ENCODE assay signal across 8 cellular contexts in genomic region chr3:29764603-29765254, GRCh38.
DNase-seq lines count a peak whose midpoint lies in the region; TF ChIP-seq lines count a peak whose summit lies in the region.
"Had no signal": no experiment of that assay in that cellular context is flagged by ENCODE, and none has a peak within 500 bp of the region (broad histone marks: within the 10 kb centered on the region; RNA-seq: fewer than 3 reads in every experiment).

No MANE protein-coding gene starts in this region.

- H3K9me3 ChIP-seq in tibial artery (no peaks in the 10 kb centered on the region), neural progenitor cell (ENCODE audit: low read depth) (no peaks in the 10 kb centered on the region)

- H3K36me3 Mint-ChIP-seq in glutamatergic neuron (ENCODE audit: unreplicated experiment) (peaks cover 4% of the 10 kb centered on the region), neural progenitor cell (no peaks in the 10 kb centered on the region)
- H3K36me3 Mint-ChIP-seq: naive B cell had no signal

- TF ChIP-seq CTCF in HFF-Myc (IDR thresholded peaks at IDR 0.05; ENCODE audit: low read depth, low read length, missing control alignments) (peak; percentile 48), glutamatergic neuron (IDR thresholded peaks at IDR 0.05; ENCODE audit: partially characterized antibody, unreplicated experiment) (peak; percentile 24), tibial artery (IDR thresholded peaks at IDR 0.05) (peak; percentile 60 to 65), neural progenitor cell (IDR thresholded peaks at IDR 0.05) (no peak)

- no peaks in the 10 kb centered on the region for H3K79me2 ChIP-seq in neural progenitor cell (ENCODE audit: low read depth)

- H3K4me3 Mint-ChIP-seq in glutamatergic neuron (ENCODE audit: unreplicated experiment): peak overlapping the region; percentile 25
- no peak overlapping the region for H3K4me3 Mint-ChIP-seq in neural progenitor cell
- H3K4me3 Mint-ChIP-seq: naive B cell had no signal

- no peak overlapping the region for H3K27ac ChIP-seq in tibial artery
- H3K27ac ChIP-seq in neural progenitor cell: no peak overlapping the region

- H3K4me1 Mint-ChIP-seq in glutamatergic neuron (ENCODE audit: low read depth, unreplicated experiment) (peaks cover 35% of the 10 kb centered on the region), neural progenitor cell (peaks cover 14% of the 10 kb centered on the region)
- H3K4me1 Mint-ChIP-seq: naive B cell had no signal

- H3K4me3 ChIP-seq in HFF-Myc (replicated peaks; ENCODE audit: low read depth, low read length): no peak overlapping the region
- no peak overlapping the region for H3K4me3 ChIP-seq in tibial artery
- no peak overlapping the region for H3K4me3 ChIP-seq in neural progenitor cell

- H3K4me2 ChIP-seq in neural progenitor cell: no peak overlapping the region

- H3K27me3 ChIP-seq in tibial artery (no peaks in the 10 kb centered on the region), neural progenitor cell (no peaks in the 10 kb centered on the region)

- H4K20me1 ChIP-seq in neural progenitor cell (ENCODE audit: low read depth): no peaks in the 10 kb centered on the region

- no peaks in the 10 kb centered on the region for H3F3A ChIP-seq in neural progenitor cell (ENCODE audit: low read depth)

- intact Hi-C loops in tibial artery (cut with DNase I; ENCODE audit: low total_unique reads): loop anchor here (5.0 kb wide), 2 partner anchors 482 to 847 kb away; partner anchors contain the start of gene RBMS3

- H3K27ac Mint-ChIP-seq in glutamatergic neuron (ENCODE audit: unreplicated experiment) (peak overlapping the region; percentile 89), neural progenitor cell (no peak overlapping the region)
- H3K27ac Mint-ChIP-seq: naive B cell had no signal

- H3K4me1 ChIP-seq in tibial artery: peaks cover 0 to 32% (median 4%) of the 10 kb centered on the region in 4 donors
- H3K4me1 ChIP-seq in neural progenitor cell: peaks cover 6% of the 10 kb centered on the region

- H2AFZ ChIP-seq in neural progenitor cell (replicated peaks): no peak overlapping the region

- H3K27me3 Mint-ChIP-seq in glutamatergic neuron (ENCODE audit: unreplicated experiment) (no peaks in the 10 kb centered on the region), neural progenitor cell (ENCODE audit: insufficient read depth, low read depth) (no peaks in the 10 kb centered on the region)
- H3K27me3 Mint-ChIP-seq: naive B cell had no signal

- DNase-seq in HFF-Myc (ENCODE audit: extremely low read depth, low read depth): peak; percentile 79
- DNase-seq in RKO (ENCODE audit: low spot score): peak; percentile 21
- no peak for DNase-seq in glutamatergic neuron
- no peak for DNase-seq in tibial artery
- no peak for DNase-seq in neural progenitor cell (ENCODE audit: low spot score)
- no peak for DNase-seq in middle frontal gyrus (ENCODE audit: extremely low spot score, low spot score)
- no peak for DNase-seq in activated naive CD4-positive, alpha-beta T cell treated with anti-CD3 and anti-CD28 coated beads, Interleukin-2, amount 50 U/mL, for 16 hours
- DNase-seq: naive B cell had no signal

- H3K9ac ChIP-seq in neural progenitor cell: no peak overlapping the region

- H3K36me3 ChIP-seq in tibial artery (no peaks in the 10 kb centered on the region), neural progenitor cell (no peaks in the 10 kb centered on the region)

- H3K9me3 Mint-ChIP-seq in glutamatergic neuron (ENCODE audit: unreplicated experiment) (peaks cover 2% of the 10 kb centered on the region), neural progenitor cell (no peaks in the 10 kb centered on the region)
- H3K9me3 Mint-ChIP-seq: naive B cell had no signal

Comparison
In these comparisons a context has a peak if more than half of its experiments do, and no peak if none do; other contexts are left out.
1. DNase-seq: peak in HFF-Myc (single experiment) and RKO (single experiment); none in glutamatergic neuron (single experiment), tibial artery (0 of 2), neural progenitor cell (single experiment), middle frontal gyrus (single experiment) and activated naive CD4-positive, alpha-beta T cell treated with anti-CD3 and anti-CD28 coated beads, Interleukin-2, amount 50 U/mL, for 16 hours (single experiment).